In genomic region chr11:130124096-130124495, GRCh38 we compare ENCODE assay signal across 9 cellular contexts. TPM values are rescaled to one million over a fixed set of nuclear protein-coding genes. Genes with fewer than 3 reads are reported as not detected.
DNase-seq lines count a peak whose midpoint lies in the region; ATAC-seq and TF ChIP-seq lines count a peak whose summit lies in the region.
"Had no signal": no experiment of that assay in that cellular context is flagged by ENCODE, and none has a peak within 500 bp of the region (broad histone marks: within the 10 kb centered on the region; RNA-seq: fewer than 3 reads in every experiment).

No MANE protein-coding gene starts in this region.

- H3K9me3 ChIP-seq in mucosa of descending colon: no peaks in the 10 kb centered on the region

- TF ChIP-seq CTCF in AG09309 (IDR thresholded peaks at IDR 0.05; ENCODE audit: control insufficient read depth, insufficient read depth, low read depth, low read length, missing control alignments) (no peak), mucosa of descending colon (IDR thresholded peaks at IDR 0.05) (no peak)

- intact Hi-C loops in mucosa of descending colon (cut with DNase I, micrococcal nuclease): loop anchor here in 1 of 2 donors (10.0 kb wide), 1 partner anchor 49 kb away; no protein-coding TSS in a partner anchor

- peaks cover 15 to 17% of the 10 kb centered on the region in 2 donors for H3K36me3 Mint-ChIP-seq in activated naive CD4-positive, alpha-beta T cell treated with anti-CD3 and anti-CD28 coated beads, Interleukin-2, amount 50 U/mL, for 72 hours

- H3K4me3 ChIP-seq in AG09309 (ENCODE audit: control insufficient read depth, low read depth, low read length) (no peak overlapping the region), mucosa of descending colon (no peak overlapping the region)

- peaks cover 3% of the 10 kb centered on the region for H3K36me3 ChIP-seq in mucosa of descending colon (ENCODE audit: low read depth)

- DNase-seq in AG09309 (ENCODE audit: low read depth) (peak; percentile 79), NCI-H460 (ENCODE audit: extremely low read depth, low read depth) (peak; percentile 93), dermis microvascular lymphatic vessel endothelial cell (ENCODE audit: low read depth in 2 of 2) (peak; percentile 78 to 82), mucosa of descending colon (peak in 1 of 3 donors; percentile 75), T-helper 2 cell (no peak), NCI-H82 treated with DMSO at 0.1 percent for 48 hours (lab: John Stamatoyannopoulos, UW; ENCODE audit: unreplicated experiment) (no peak)
- no peak for DNase-seq in activated naive CD4-positive, alpha-beta T cell treated with anti-CD3 and anti-CD28 coated beads, Interleukin-2, amount 50 U/mL, for 72 hours (ENCODE audit: low spot score in 2 of 2)
- DNase-seq: stimulated activated CD4-positive, alpha-beta T cell treated with anti-CD3 and anti-CD28 coated beads, Interleukin-4, amount 100 ng/mL, for 1 hour had no signal

- H3K4me1 ChIP-seq in mucosa of descending colon (ENCODE audit: low read depth): no peaks in the 10 kb centered on the region

- H3K9me3 Mint-ChIP-seq in activated naive CD4-positive, alpha-beta T cell treated with anti-CD3 and anti-CD28 coated beads, Interleukin-2, amount 50 U/mL, for 72 hours: no peaks in the 10 kb centered on the region

- H3K27ac Mint-ChIP-seq in activated naive CD4-positive, alpha-beta T cell treated with anti-CD3 and anti-CD28 coated beads, Interleukin-2, amount 50 U/mL, for 72 hours: no peak overlapping the region

- peak; percentile 70 for ATAC-seq in mucosa of descending colon
- ATAC-seq in HG03045 (IDR thresholded peaks at IDR 0.05; ENCODE audit: unreplicated experiment): no peak
- ATAC-seq in activated naive CD4-positive, alpha-beta T cell treated with anti-CD3 and anti-CD28 coated beads, Interleukin-2, amount 50 U/mL, for 72 hours: no peak

RNA-seq across cellular contexts. Expression of gene ST14, which starts 35.5 kb away (rescaled TPM):
- total RNA-seq in NCI-H460 (2014; rRNA removed; shearing (Covaris generic)): not detected in 2 replicates
- polyA plus RNA-seq in NCI-H460 (2014; cell fraction: nucleus; rRNA removed): not detected in 2 replicates
- total RNA-seq in dermis microvascular lymphatic vessel endothelial cell: under 0.01 and 0.13 TPM in 2 replicates
- total RNA-seq in mucosa of descending colon: 100 to 1,000 TPM; 260 to 622 (median 508) TPM
- total RNA-seq in activated naive CD4-positive, alpha-beta T cell treated with anti-CD3 and anti-CD28 coated beads, Interleukin-2, amount 50 U/mL, for 72 hours: under 1 TPM in 1 of 2 donors, not detected in 1; 0.10 TPM

RNA-seq across cellular contexts. Expression of gene APLP2, which starts 54.4 kb away (rescaled TPM):
- total RNA-seq in NCI-H460 (2014; rRNA removed; shearing (Covaris generic)): 430 and 522 TPM in 2 replicates
- polyA plus RNA-seq in NCI-H460 (2014; cell fraction: nucleus; rRNA removed): 318 and 370 TPM in 2 replicates
- total RNA-seq in dermis microvascular lymphatic vessel endothelial cell (770 and 1,159 TPM in 2 replicates), mucosa of descending colon (100 to 1,000 TPM; 328 to 406 (median 400) TPM)
- 10 to 100 TPM; 30.3 to 32.2 TPM for total RNA-seq in activated naive CD4-positive, alpha-beta T cell treated with anti-CD3 and anti-CD28 coated beads, Interleukin-2, amount 50 U/mL, for 72 hours

Comparison
In these comparisons a context has a peak if more than half of its experiments do, and no peak if none do; other contexts are left out.
1. DNase-seq: peak in AG09309 (single experiment), NCI-H460 (single experiment) and dermis microvascular lymphatic vessel endothelial cell (2 of 2); none in activated naive CD4-positive, alpha-beta T cell treated with anti-CD3 and anti-CD28 coated beads, Interleukin-2, amount 50 U/mL, for 72 hours (0 of 2), T-helper 2 cell (0 of 5) and NCI-H82 treated with DMSO at 0.1 percent for 48 hours (single experiment).
2. RNA of gene ST14, which starts 35.5 kb away (total RNA-seq): 260 to 622 TPM in mucosa of descending colon; under 0.01 to 0.13 TPM in dermis microvascular lymphatic vessel endothelial cell, 0.10 TPM in activated naive CD4-positive, alpha-beta T cell treated with anti-CD3 and anti-CD28 coated beads, Interleukin-2, amount 50 U/mL, for 72 hours and not detected in NCI-H460; every median in the first group is over 100 times any median in the second.
3. RNA of gene APLP2, which starts 54.4 kb away (total RNA-seq): 770 to 1,159 TPM in dermis microvascular lymphatic vessel endothelial cell, 430 to 522 TPM in NCI-H460 and 328 to 406 TPM in mucosa of descending colon; 30.3 to 32.2 TPM in activated naive CD4-positive, alpha-beta T cell treated with anti-CD3 and anti-CD28 coated beads, Interleukin-2, amount 50 U/mL, for 72 hours; every median in the first group is over 4 times any median in the second.